Comparison of ENCODE assay signal across 2 cellular contexts in the genomic region with DNA sequence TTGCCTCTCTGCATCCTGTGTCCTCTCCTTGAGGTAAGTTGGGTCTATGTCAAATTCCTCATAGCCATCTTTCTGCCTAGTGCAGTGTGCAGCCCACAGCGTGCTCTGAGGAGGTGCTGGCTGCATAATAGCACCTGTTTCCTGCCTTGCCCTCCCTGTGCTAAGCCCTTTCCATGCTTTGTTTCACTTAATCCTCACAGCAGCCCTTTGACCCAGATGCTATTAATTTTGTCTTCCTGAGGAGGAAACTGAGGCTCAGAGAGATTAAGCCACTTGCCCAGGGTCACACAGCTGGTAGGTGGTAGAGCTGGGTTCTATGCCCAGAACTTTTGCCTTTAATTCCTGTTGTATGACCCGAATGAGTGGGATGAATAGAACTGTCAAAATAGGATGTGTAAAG.
A peak's percentile ranks its signal among the peaks of the same experiment; 100 is the strongest.
TF ChIP-seq lines count a peak whose summit lies in the region.

No MANE protein-coding gene starts in this region.

TF ChIP-seq in HepG2, 621 proteins besides CTCF, POLR2A, EP300 and RAD21:
- TF ChIP-seq HES4 (CRISPR knock-in tag; IDR thresholded peaks at IDR 0.05; ENCODE audit: borderline replicate concordance) (0 out of 2 replicates have a peak, but pooled peaks have one; percentile 24), SRSF9 (IDR thresholded peaks at IDR 0.05; ENCODE audit: borderline replicate concordance, insufficient read depth, low read depth, low read length, poor library complexity, severe bottlenecking) (no peak), ZNF768 (CRISPR knock-in tag; IDR thresholded peaks at IDR 0.05) (peak; percentile 30; the same call in 1 of the 2 replicates)
- TF ChIP-seq, protein P1, sequence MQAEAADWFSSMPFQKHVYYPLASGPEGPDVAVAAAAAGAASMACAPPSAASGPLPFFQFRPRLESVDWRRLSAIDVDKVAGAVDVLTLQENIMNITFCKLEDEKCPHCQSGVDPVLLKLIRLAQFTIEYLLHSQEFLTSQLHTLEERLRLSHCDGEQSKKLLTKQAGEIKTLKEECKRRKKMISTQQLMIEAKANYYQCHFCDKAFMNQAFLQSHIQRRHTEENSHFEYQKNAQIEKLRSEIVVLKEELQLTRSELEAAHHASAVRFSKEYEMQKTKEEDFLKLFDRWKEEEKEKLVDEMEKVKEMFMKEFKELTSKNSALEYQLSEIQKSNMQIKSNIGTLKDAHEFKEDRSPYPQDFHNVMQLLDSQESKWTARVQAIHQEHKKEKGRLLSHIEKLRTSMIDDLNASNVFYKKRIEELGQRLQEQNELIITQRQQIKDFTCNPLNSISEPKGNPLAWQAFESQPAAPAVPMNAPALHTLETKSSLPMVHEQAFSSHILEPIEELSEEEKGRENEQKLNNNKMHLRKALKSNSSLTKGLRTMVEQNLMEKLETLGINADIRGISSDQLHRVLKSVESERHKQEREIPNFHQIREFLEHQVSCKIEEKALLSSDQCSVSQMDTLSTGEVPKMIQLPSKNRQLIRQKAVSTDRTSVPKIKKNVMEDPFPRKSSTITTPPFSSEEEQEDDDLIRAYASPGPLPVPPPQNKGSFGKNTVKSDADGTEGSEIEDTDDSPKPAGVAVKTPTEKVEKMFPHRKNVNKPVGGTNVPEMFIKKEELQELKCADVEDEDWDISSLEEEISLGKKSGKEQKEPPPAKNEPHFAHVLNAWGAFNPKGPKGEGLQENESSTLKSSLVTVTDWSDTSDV (CRISPR knock-in tag; IDR thresholded peaks at IDR 0.05) = 0 out of 2 replicates have a peak, but pooled peaks have one; percentile 2

TF ChIP-seq in endothelial cell of umbilical vein, 7 proteins besides CTCF, POLR2A, EP300 and RAD21:
- TF ChIP-seq MYC (IDR thresholded peaks at IDR 0.05; ENCODE audit: low read depth, low read length) = no peak
- peak; percentile 22 for TF ChIP-seq POLR2AphosphoS5 (IDR thresholded peaks at IDR 0.05; ENCODE audit: insufficient read depth, low read depth, low read length)
- no peak for TF ChIP-seq GATA2 (IDR thresholded peaks at IDR 0.05; ENCODE audit: insufficient read depth, insufficient read length, low read depth, low read length)
- TF ChIP-seq FOS (IDR thresholded peaks at IDR 0.05; ENCODE audit: borderline replicate concordance, insufficient read depth, low read length) = no peak
